18 cellular contexts compared by ENCODE assay signal in the genomic region with DNA sequence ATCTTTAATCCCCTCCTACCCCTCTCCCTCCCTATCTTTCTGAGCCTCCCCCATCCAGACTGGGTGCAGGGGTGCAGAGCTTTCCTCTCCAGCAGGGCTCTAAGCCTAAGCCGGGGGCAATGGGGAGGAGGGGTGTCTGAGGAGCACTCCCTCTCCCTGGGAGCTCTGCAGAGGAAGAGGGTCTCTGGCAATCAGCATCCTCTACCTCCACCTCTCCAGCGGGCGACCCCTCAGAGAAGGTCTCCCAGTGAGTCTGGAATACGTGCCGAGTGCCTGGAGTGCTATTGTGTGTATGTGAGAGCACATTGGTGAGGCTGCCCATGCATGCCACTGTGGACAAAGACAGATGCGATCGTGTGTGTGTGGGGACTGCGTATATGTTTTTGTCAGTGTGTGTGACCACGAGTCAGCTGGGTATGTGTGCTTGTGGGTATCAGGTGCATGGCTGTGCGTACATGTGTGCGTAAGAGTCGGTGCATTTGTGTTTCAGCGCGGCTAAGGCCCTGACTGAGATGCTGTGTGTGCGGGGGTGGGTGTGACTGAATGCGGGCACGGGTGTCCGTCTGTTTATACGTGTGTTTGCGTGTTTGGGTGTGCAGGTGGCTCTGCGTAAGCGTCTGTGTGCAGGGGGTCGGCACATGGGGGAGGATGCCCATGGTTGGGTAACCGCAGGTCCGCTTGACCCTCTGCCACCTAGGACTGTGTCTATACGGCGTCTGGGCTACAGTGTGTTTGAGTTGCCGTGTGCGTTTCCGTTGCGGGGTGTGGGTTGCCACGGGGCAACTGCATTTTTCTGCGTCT. TPM values are rescaled to one million over a fixed set of nuclear protein-coding genes. Genes with fewer than 3 reads are reported as not detected.
DNase-seq lines count a peak whose midpoint lies in the region; ATAC-seq and TF ChIP-seq lines count a peak whose summit lies in the region.
"Had no signal": no experiment of that assay in that cellular context is flagged by ENCODE, and none has a peak within 500 bp of the region (broad histone marks: within the 10 kb centered on the region; RNA-seq: fewer than 3 reads in every experiment).

No MANE protein-coding gene starts in this region.

- no peak overlapping the region for H3K56ac ChIP-seq in H9 (ENCODE audit: insufficient read length, low read depth, low read length)

- H3K4me3 Mint-ChIP-seq in H9 (peak overlapping the region; percentile 49 to 77), WTC11 (peak overlapping the region; percentile 49), glutamatergic neuron (ENCODE audit: unreplicated experiment) (peak overlapping the region; percentile 75), neural progenitor cell (peak overlapping the region; percentile 78)
- H3K4me3 Mint-ChIP-seq: CD4-positive, alpha-beta T cell had no signal

- H3K4me1 ChIP-seq in H9 (ENCODE audit: insufficient read depth, low read length) (no peaks in the 10 kb centered on the region), neural progenitor cell (peaks cover 66% of the 10 kb centered on the region)

- H3K9me3 ChIP-seq in H9 (ENCODE audit: control insufficient read depth, low read depth, low read length) (no peaks in the 10 kb centered on the region), neural progenitor cell (ENCODE audit: low read depth) (no peaks in the 10 kb centered on the region)

- H3K18ac ChIP-seq in H9 (ENCODE audit: insufficient read length, low read depth, low read length), result no peak overlapping the region

- no peak overlapping the region for H3T11ph ChIP-seq in H9 (ENCODE audit: low read length)

- peaks cover 39% of the 10 kb centered on the region for H3F3A ChIP-seq in neural progenitor cell (ENCODE audit: low read depth)

- peak overlapping the region; percentile 97 for H3K4me3 ChIP-seq in neural progenitor cell

- no peak overlapping the region for H3K23ac ChIP-seq in H9 (ENCODE audit: insufficient read length, low read depth, low read length)

- H4K8ac ChIP-seq in H9 (replicated peaks; ENCODE audit: insufficient read length, low read depth, low read length), result no peak overlapping the region

- no peak overlapping the region for H3K4ac ChIP-seq in H9 (ENCODE audit: low read depth, low read length)

- H3K27ac Mint-ChIP-seq in H9 (no peak overlapping the region), WTC11 (no peak overlapping the region), glutamatergic neuron (ENCODE audit: unreplicated experiment) (no peak overlapping the region), neural progenitor cell (peak overlapping the region; percentile 0)
- H3K27ac Mint-ChIP-seq: CD4-positive, alpha-beta T cell had no signal

- peaks cover 13 to 55% of the 10 kb centered on the region in 2 experiments for H3K4me1 Mint-ChIP-seq in H9
- peaks cover 19% of the 10 kb centered on the region for H3K4me1 Mint-ChIP-seq in WTC11
- H3K4me1 Mint-ChIP-seq in glutamatergic neuron (ENCODE audit: low read depth, unreplicated experiment), result peaks cover 33% of the 10 kb centered on the region
- peaks cover 66% of the 10 kb centered on the region for H3K4me1 Mint-ChIP-seq in neural progenitor cell

- H4K5ac ChIP-seq in H9 (ENCODE audit: insufficient read length, low read depth, low read length), result no peak overlapping the region

- H3K27me3 Mint-ChIP-seq in H9 (ENCODE audit: low read depth) (peaks cover 79% of the 10 kb centered on the region), WTC11 (ENCODE audit: low read depth) (peaks cover 79% of the 10 kb centered on the region), glutamatergic neuron (ENCODE audit: unreplicated experiment) (peaks cover 19% of the 10 kb centered on the region), neural progenitor cell (ENCODE audit: insufficient read depth, low read depth) (peaks cover 43% of the 10 kb centered on the region)

- H3K79me1 ChIP-seq in H9 (ENCODE audit: insufficient read depth, low read depth, low read length, poor library complexity, severe bottlenecking), result no peaks in the 10 kb centered on the region

- H2BK120ac ChIP-seq in H9 (ENCODE audit: low read depth, low read length, poor library complexity, severe bottlenecking), result no peak overlapping the region

- H3K27me3 ChIP-seq in H9 (ENCODE audit: insufficient read depth, low read length) (peaks cover 24% of the 10 kb centered on the region; the same call in 1 of the 2 replicates), neural progenitor cell (peaks cover 18% of the 10 kb centered on the region)

- DNase-seq in H9 (no peak), WTC11 (ENCODE audit: low spot score) (no peak), glutamatergic neuron (no peak), neural progenitor cell (ENCODE audit: low spot score) (no peak), NOMO-1 treated with dmso at 0.1 percent for 144 hours (lab: John Stamatoyannopoulos, UW; ENCODE audit: unreplicated experiment) (no peak), NCI-H1092 treated with DMSO at 0.1 percent for 48 hours (lab: John Stamatoyannopoulos, UW) (no peak), T1000 (lab: John Stamatoyannopoulos, UW) (no peak), HT-29 (ENCODE audit: low spot score) (no peak)
- DNase-seq: ACHN; CD4-positive, alpha-beta T cell; KBM-7; NCI-H1092; NCI-H1694 treated with DMSO at 0.1 percent for 48 hours; NCI-H2171; NCI-H774; Right ventricle myocardium superior had no signal

- no peak overlapping the region for H3K27ac ChIP-seq in H9 (ENCODE audit: insufficient read length, low read depth, low read length)
- no peak overlapping the region for H3K27ac ChIP-seq in neural progenitor cell

- H3K4me2 ChIP-seq in H9 (ENCODE audit: insufficient read depth, insufficient read length, low read length) (peak overlapping the region; percentile 26), neural progenitor cell (peak overlapping the region; percentile 93)

- H2BK15ac ChIP-seq in H9 (ENCODE audit: low read depth, low read length), result no peak overlapping the region

- no peak overlapping the region for H2BK5ac ChIP-seq in H9 (ENCODE audit: insufficient read length, low read length)

- CTCF ChIA-PET in WTC11 (lab: Charles Lee), result interaction anchor here (1.5 to 5.4 kb wide), 2 partner anchors 16 to 80 kb away, joined by 3 to 39 read pairs; no protein-coding TSS in a partner anchor

- H3K79me2 ChIP-seq in H9 (ENCODE audit: insufficient read depth, low read length) (no peaks in the 10 kb centered on the region), neural progenitor cell (ENCODE audit: low read depth) (peaks cover 53% of the 10 kb centered on the region)

- H3K14ac ChIP-seq in H9 (ENCODE audit: insufficient read depth, low read length), result no peak overlapping the region

- H3K36me3 Mint-ChIP-seq in H9 (ENCODE audit: insufficient read depth in 1 of 3, low read depth in 3 of 3) (peaks cover 0 to 4% (median 0%) of the 10 kb centered on the region in 3 experiments; a peak in 3 of 7 replicates), WTC11 (no peaks in the 10 kb centered on the region), glutamatergic neuron (ENCODE audit: unreplicated experiment) (peaks cover 6% of the 10 kb centered on the region), neural progenitor cell (no peaks in the 10 kb centered on the region)

- no peak overlapping the region for H2BK20ac ChIP-seq in H9 (ENCODE audit: low read depth, low read length, poor library complexity, severe bottlenecking)

- POLR2A ChIA-PET in WTC11 (lab: Charles Lee), result no interaction called here

- H4K20me1 ChIP-seq in H9 (ENCODE audit: control insufficient read depth, insufficient read depth, insufficient read length) (no peaks in the 10 kb centered on the region), neural progenitor cell (ENCODE audit: low read depth) (peaks cover 32% of the 10 kb centered on the region)

- no peak overlapping the region for H4K91ac ChIP-seq in H9 (ENCODE audit: insufficient read length, low read depth, low read length)

- ATAC-seq in WTC11, result no peak
- ATAC-seq: SK-N-SH treated with all-trans-retinoic acid at 6 μM for 48 hours had no signal

- no peak overlapping the region for H2BK12ac ChIP-seq in H9 (ENCODE audit: insufficient read length, low read depth, low read length)

- WGBS in H9 (ENCODE audit: extremely low coverage, insufficient read length, low lambda C conversion rate), result no CpG with 5 or more reads among the region's 33 CpGs

- TF ChIP-seq CTCF in H9 (conservative IDR thresholded peaks at IDR 0.05), result no peak
- TF ChIP-seq CTCF in WTC11 (IDR thresholded peaks at IDR 0.05), result no peak
- no peak for TF ChIP-seq CTCF in glutamatergic neuron (IDR thresholded peaks at IDR 0.05; ENCODE audit: partially characterized antibody, unreplicated experiment)
- no peak for TF ChIP-seq CTCF in neural progenitor cell (IDR thresholded peaks at IDR 0.05)

- H3K9ac ChIP-seq in H9 (ENCODE audit: extremely low read depth, insufficient read length, low read length) (no peak overlapping the region), neural progenitor cell (no peak overlapping the region)

- no peak overlapping the region for H2AK5ac ChIP-seq in H9 (ENCODE audit: insufficient read length, low read length)

- no peaks in the 10 kb centered on the region for H3K36me3 ChIP-seq in neural progenitor cell

- H3K9me3 Mint-ChIP-seq in H9 (peaks cover 5 to 8% of the 10 kb centered on the region in 2 experiments), WTC11 (no peaks in the 10 kb centered on the region), glutamatergic neuron (ENCODE audit: unreplicated experiment) (peaks cover 3% of the 10 kb centered on the region), neural progenitor cell (peaks cover 3% of the 10 kb centered on the region)
- H3K9me3 Mint-ChIP-seq: CD4-positive, alpha-beta T cell had no signal

- peaks cover 8% of the 10 kb centered on the region for H3K23me2 ChIP-seq in H9 (ENCODE audit: insufficient read length, low read depth, low read length, poor library complexity, severe bottlenecking)

- H2AFZ ChIP-seq in H9 (ENCODE audit: low read length) (no peak overlapping the region), neural progenitor cell (replicated peaks) (no peak overlapping the region)

TF ChIP-seq in WTC11, 78 proteins besides CTCF, POLR2A, EP300 and RAD21:
- TF ChIP-seq ZNF263 (CRISPR knock-in tag; IDR thresholded peaks at IDR 0.05; ENCODE audit: low read depth) (peak; percentile 61; the same call in 1 of the 2 replicates), ZNF317 (CRISPR knock-in tag; IDR thresholded peaks at IDR 0.05; ENCODE audit: borderline replicate concordance, low read depth) (no peak)

RNA-seq across cellular contexts. Expression of a gene that starts 0.9 kb away (rescaled TPM):
- 2.8 and 3.2 TPM in 2 replicates for total RNA-seq in H9 (2021)
- total RNA-seq in WTC11 (2021), result 3.0 to 3.3 TPM (median 3.1 TPM) in 3 replicates
- total RNA-seq in glutamatergic neuron (ENCODE audit: unreplicated experiment), result 37.3 TPM
- total RNA-seq in neural progenitor cell (ENCODE audit: low replicate concordance), result 312 and 1,018 TPM in 2 replicates
- total RNA-seq in HT-29 (2014; rRNA removed; shearing (Covaris generic)), result not detected in 2 replicates
- total RNA-seq: CD4-positive, alpha-beta T cell; NCI-H460 had no signal
